In genomic region chr5:109160468-109160867, GRCh38 we compare ENCODE assay signal across 25 cellular contexts.
"Had no signal": no experiment of that assay in that cellular context is flagged by ENCODE, and none has a peak within 500 bp of the region (broad histone marks: within the 10 kb centered on the region; RNA-seq: fewer than 3 reads in every experiment).

No MANE protein-coding gene starts in this region.

- H3K4me3 ChIP-seq: coronary artery, dorsolateral prefrontal cortex, esophagus squamous epithelium, gastrocnemius medialis, heart right ventricle, left lung, lower lobe of right lung, mucosa of descending colon had no signal

- ATAC-seq: esophagus mucosa, gastrocnemius medialis, heart right ventricle, left cardiac atrium, left lung, left ventricle myocardium superior, lower lobe of right lung, mucosa of descending colon had no signal

- H3K9me3 ChIP-seq: esophagus squamous epithelium, gastrocnemius medialis, heart right ventricle, left lung, lower lobe of right lung, mucosa of descending colon had no signal

- H3K27me3 ChIP-seq: dorsolateral prefrontal cortex, esophagus squamous epithelium, gastrocnemius medialis, heart right ventricle, left lung had no signal

- H3K36me3 ChIP-seq: esophagus squamous epithelium, gastrocnemius medialis, heart right ventricle, left lung, lower lobe of right lung had no signal

- H3K4me1 ChIP-seq: esophagus squamous epithelium, gastrocnemius medialis, left lung, lower lobe of right lung had no signal

- DNase-seq: dermis blood vessel endothelial cell; dorsolateral prefrontal cortex; effector CD4-positive, alpha-beta T cell; effector memory CD4-positive, alpha-beta T cell; erythroblast; esophagus squamous epithelium; foreskin fibroblast; foreskin melanocyte; gastrocnemius medialis; glutamatergic neuron; heart right ventricle; hippocampal formation; left cardiac atrium; left lung; left ventricle myocardium superior; lower lobe of right lung; mesenchymal stem cell; mucosa of descending colon; naive B cell had no signal

- FAIRE-seq: colon, islet of Langerhans, keratinocyte had no signal

- H3K27ac ChIP-seq: coronary artery, dorsolateral prefrontal cortex, epithelial cell of prostate, esophagus squamous epithelium, gastrocnemius medialis, heart right ventricle, left lung, lower lobe of right lung had no signal
